ENCODE assay signal across 26 cellular contexts in genomic region chr11:13128381-13128780, GRCh38.
"Had no signal": no experiment of that assay in that cellular context is flagged by ENCODE, and none has a peak within 500 bp of the region (broad histone marks: within the 10 kb centered on the region; RNA-seq: fewer than 3 reads in every experiment).

No MANE protein-coding gene starts in this region.

- H3K4me1 ChIP-seq: gastrocnemius medialis, left lung, neural progenitor cell, prostate gland, right atrium auricular region, suprapubic skin, transverse colon, upper lobe of right lung, uterus had no signal

- H3K4me2 ChIP-seq: neural progenitor cell, smooth muscle cell had no signal

- H3K36me3 ChIP-seq: gastrocnemius medialis, left lung, neural progenitor cell, prostate gland, right atrium auricular region, suprapubic skin, transverse colon, upper lobe of right lung, uterus had no signal

- H3K27me3 ChIP-seq: dorsolateral prefrontal cortex, left lung, neural progenitor cell, right atrium auricular region, suprapubic skin, transverse colon, upper lobe of right lung, uterus had no signal

- H3K9ac ChIP-seq: neural progenitor cell had no signal

- H3K4me3 ChIP-seq: dorsolateral prefrontal cortex, gastrocnemius medialis, left lung, mucosa of descending colon, neural progenitor cell, prostate gland, right atrium auricular region, smooth muscle cell, suprapubic skin, transverse colon, upper lobe of right lung, uterus had no signal

- H2AFZ ChIP-seq: neural progenitor cell had no signal

- H3K9me3 ChIP-seq: gastrocnemius medialis, left lung, mucosa of descending colon, prostate gland, right atrium auricular region, suprapubic skin, transverse colon, upper lobe of right lung, uterus had no signal

- H3K27ac ChIP-seq: dorsolateral prefrontal cortex, gastrocnemius medialis, left lung, neural progenitor cell, prostate gland, right atrium auricular region, suprapubic skin, transverse colon, upper lobe of right lung, uterus had no signal

- ATAC-seq: gastrocnemius medialis; left cardiac atrium; left lung; mucosa of descending colon; natural killer cell treated with Interleukin-12 subunit alpha and Interleukin-12 subunit beta and Interleukin-15 and Interleukin-18, amount 100 ng/mL, for 72 hours; sciatic nerve; stimulated activated naive CD8-positive, alpha-beta T cell treated with anti-CD3 and anti-CD28 coated beads, Interleukin-15, amount 100 ng/mL, for 72 hours; upper lobe of right lung had no signal

- DNase-seq: dorsolateral prefrontal cortex; effector CD4-positive, alpha-beta T cell; foreskin fibroblast; gastrocnemius medialis; head of caudate nucleus; left cardiac atrium; left lung; mesenchymal stem cell; mucosa of descending colon; naive B cell; stimulated activated CD4-positive, alpha-beta T cell treated with anti-CD3 and anti-CD28 coated beads, Interleukin-12 subunit alpha, Interleukin-12 subunit beta, amount 100 ng/mL, for 4 hours; stimulated activated CD4-positive, alpha-beta T cell treated with anti-CD3 and anti-CD28 coated beads, Interleukin-1b, Interleukin-23, amount 100 ng/mL, for 48 hours; stimulated activated CD4-positive, alpha-beta T cell treated with anti-CD3 and anti-CD28 coated beads, Interleukin-4, amount 100 ng/mL, for 1 hour; stimulated activated CD8-positive, alpha-beta memory T cell treated with anti-CD3 and anti-CD28 coated beads, Interleukin-4, amount 100 ng/mL, for 48 hours; stimulated activated naive CD4-positive, alpha-beta T cell; stimulated activated naive CD8-positive, alpha-beta T cell treated with anti-CD3 and anti-CD28 coated beads, Interleukin-15, amount 100 ng/mL, for 72 hours; transverse colon; upper lobe of right lung; uterus had no signal
